8 cellular contexts compared by ENCODE assay signal in the genomic region with DNA sequence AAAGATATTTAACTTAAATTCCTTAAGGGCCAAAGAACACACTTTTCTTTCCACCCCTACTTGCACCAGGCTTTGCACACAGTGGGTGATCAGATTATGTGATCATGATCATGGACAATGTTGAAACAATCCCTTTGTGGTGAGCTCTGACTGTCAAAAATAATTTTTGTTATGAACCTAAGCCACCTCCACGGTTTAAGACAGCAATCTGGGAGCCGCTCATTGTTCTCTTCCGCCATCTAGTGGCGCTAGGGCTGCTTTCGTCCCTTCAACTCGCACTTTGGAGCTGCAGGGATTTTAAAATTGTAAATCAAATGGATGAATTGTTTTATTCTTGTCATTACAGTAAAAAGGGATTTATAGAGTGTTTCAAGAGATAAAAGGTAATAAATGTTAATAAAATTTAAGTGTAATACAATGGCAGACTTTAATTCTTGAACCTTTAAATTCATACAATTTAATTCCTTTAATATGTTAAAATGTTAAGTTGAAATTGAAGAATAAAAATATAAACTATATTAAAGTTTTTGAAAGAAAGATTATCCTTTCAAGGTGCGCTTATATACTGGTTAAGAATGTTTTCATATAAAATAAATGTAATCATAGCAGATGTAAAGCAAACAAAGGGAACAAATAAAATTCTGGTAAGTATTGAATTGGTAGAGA. TPM values are rescaled to one million over a fixed set of nuclear protein-coding genes. Genes with fewer than 3 reads are reported as not detected.
DNase-seq lines count a peak whose midpoint lies in the region; ATAC-seq and TF ChIP-seq lines count a peak whose summit lies in the region.

No MANE protein-coding gene starts in this region.

- no peak overlapping the region for H3K4me3 Mint-ChIP-seq in central memory CD8-positive, alpha-beta T cell

- no peak overlapping the region for H3K27ac Mint-ChIP-seq in central memory CD8-positive, alpha-beta T cell (ENCODE audit: low read depth)

- H3K36me3 Mint-ChIP-seq in central memory CD8-positive, alpha-beta T cell (ENCODE audit: insufficient read depth): no peaks in the 10 kb centered on the region

- H3K9me3 Mint-ChIP-seq in central memory CD8-positive, alpha-beta T cell: no peaks in the 10 kb centered on the region

- peaks cover 26% of the 10 kb centered on the region for H3K4me1 ChIP-seq in BE2C

- peak; percentile 100 for TF ChIP-seq CTCF in BE2C (IDR thresholded peaks at IDR 0.05; ENCODE audit: low read depth, low read length)

- no peaks in the 10 kb centered on the region for H3K36me3 ChIP-seq in BE2C

- H3K4me3 ChIP-seq in BE2C (ENCODE audit: low read depth, low read length): peak overlapping the region; percentile 31; the same call in 1 of the 2 replicates

- H3K4me1 Mint-ChIP-seq in central memory CD8-positive, alpha-beta T cell: no peaks in the 10 kb centered on the region

- peak; percentile 94 for ATAC-seq in GM19043 (IDR thresholded peaks at IDR 0.05; ENCODE audit: low read depth, unreplicated experiment)
- peak; percentile 83 for ATAC-seq in HG03196 (IDR thresholded peaks at IDR 0.05; ENCODE audit: unreplicated experiment)
- ATAC-seq in activated CD4-positive, CD25-positive, alpha-beta regulatory T cell treated with anti-CD3 and anti-CD28 coated beads, Interleukin-2, amount 50 U/mL, for 24 hours: peak; percentile 76 to 77
- ATAC-seq in central memory CD8-positive, alpha-beta T cell (replicated peaks; ENCODE audit: extremely low read depth, poor library complexity, severe bottlenecking): peak; percentile 79
- peak; percentile 99 for ATAC-seq in left lobe of liver

- no peaks in the 10 kb centered on the region for H3K9me3 ChIP-seq in BE2C

- H3K27me3 Mint-ChIP-seq in central memory CD8-positive, alpha-beta T cell: no peaks in the 10 kb centered on the region

- peak; percentile 81 for DNase-seq in BE2C
- peak; percentile 67 for DNase-seq in NCI-H226
- peak; percentile 25 to 27 for DNase-seq in central memory CD8-positive, alpha-beta T cell (ENCODE audit: low spot score in 2 of 2)
- DNase-seq in left lobe of liver (ENCODE audit: low spot score): peak; percentile 64
- DNase-seq in stimulated activated CD4-positive, alpha-beta T cell treated with anti-CD3 and anti-CD28 coated beads, Interleukin-4, amount 100 ng/mL, for 48 hours (ENCODE audit: low read depth in 2 of 2): peak; percentile 52 to 54

- H3K27me3 ChIP-seq in BE2C: no peaks in the 10 kb centered on the region

RNA-seq across cellular contexts. Expression of a gene that starts 45.3 kb away (rescaled TPM):
- 38.1 TPM for polyA plus RNA-seq in BE2C (2012; ENCODE audit: insufficient read depth, insufficient read length, low read depth)
- 2.7 TPM for total RNA-seq in left lobe of liver

Comparison
In these comparisons a context has a peak if more than half of its experiments do, and no peak if none do; other contexts are left out.
1. Peak in every context shown above with its lines: DNase-seq, ATAC-seq and H3K4me3 ChIP-seq.
2. DNase-seq: peak in every context shown above with its lines; median percentile 81 in BE2C; 67 in NCI-H226; 64 in left lobe of liver; 53 in stimulated activated CD4-positive, alpha-beta T cell treated with anti-CD3 and anti-CD28 coated beads, Interleukin-4, amount 100 ng/mL, for 48 hours; 26 in central memory CD8-positive, alpha-beta T cell.